In genomic region chrX:81202989-81203388, GRCh38 we compare ENCODE assay signal across 8 cellular contexts. TPM values are rescaled to one million over a fixed set of nuclear protein-coding genes. Genes with fewer than 3 reads are reported as not detected.
DNase-seq lines count a peak whose midpoint lies in the region; ATAC-seq and TF ChIP-seq lines count a peak whose summit lies in the region.

No MANE protein-coding gene starts in this region.

- H3K27ac Mint-ChIP-seq in T-helper 1 cell treated with Interleukin-12 subunit alpha and Interleukin-12 subunit beta and Interleukin-4 antibody, amounts not matched to agents 30 μg/mL and 1 μg/mL, for 36 hours: peak overlapping the region; percentile 98
- H3K27ac Mint-ChIP-seq in activated T-helper 17 cell treated with anti-CD3 and anti-CD28 coated beads, Interleukin-2, amount 50 U/mL, for 72 hours: peak overlapping the region; percentile 90

- no peak for TF ChIP-seq EP300 in stomach (IDR thresholded peaks at IDR 0.05)

- TF ChIP-seq CTCF in stomach (IDR thresholded peaks at IDR 0.05): no peak

- peaks cover 17% of the 10 kb centered on the region for H3K36me3 Mint-ChIP-seq in T-helper 1 cell treated with Interleukin-12 subunit alpha and Interleukin-12 subunit beta and Interleukin-4 antibody, amounts not matched to agents 30 μg/mL and 1 μg/mL, for 36 hours (ENCODE audit: low read depth)
- H3K36me3 Mint-ChIP-seq in activated T-helper 17 cell treated with anti-CD3 and anti-CD28 coated beads, Interleukin-2, amount 50 U/mL, for 72 hours (ENCODE audit: low read depth): peaks cover 12% of the 10 kb centered on the region

- H3K9me3 ChIP-seq in iPS-15b (ENCODE audit: control insufficient read depth, insufficient read depth, low read length): no peaks in the 10 kb centered on the region
- H3K9me3 ChIP-seq in stomach: no peaks in the 10 kb centered on the region

- DNase-seq in T-helper 1 cell (no peak), stomach (no peak), COLO668 (lab: John Stamatoyannopoulos, UW; ENCODE audit: unreplicated experiment) (no peak), NCI-H345 (lab: John Stamatoyannopoulos, UW) (no peak), occipital lobe (lab: John Stamatoyannopoulos, UW) (no peak)

- intact Hi-C loops in stomach (cut with DNase I; ENCODE audit: low total_unique reads): no loop called here

- peak overlapping the region in 4 of 5 donors; percentile 79 to 87 (median 82) for H3K27ac ChIP-seq in stomach

- peak overlapping the region; percentile 79 for H3K9ac ChIP-seq in iPS-15b (ENCODE audit: low read depth, low read length)

- no peaks in the 10 kb centered on the region for H3K27me3 Mint-ChIP-seq in T-helper 1 cell treated with Interleukin-12 subunit alpha and Interleukin-12 subunit beta and Interleukin-4 antibody, amounts not matched to agents 30 μg/mL and 1 μg/mL, for 36 hours (ENCODE audit: low read depth)
- no peaks in the 10 kb centered on the region for H3K27me3 Mint-ChIP-seq in activated T-helper 17 cell treated with anti-CD3 and anti-CD28 coated beads, Interleukin-2, amount 50 U/mL, for 72 hours

- H3K36me3 ChIP-seq in iPS-15b (ENCODE audit: control insufficient read depth, insufficient read depth, low read length): no peaks in the 10 kb centered on the region
- no peaks in the 10 kb centered on the region for H3K36me3 ChIP-seq in stomach

- no peaks in the 10 kb centered on the region for H3K27me3 ChIP-seq in iPS-15b (ENCODE audit: control insufficient read depth, insufficient read depth, low read length)
- H3K27me3 ChIP-seq in stomach: no peaks in the 10 kb centered on the region

- H3K4me1 ChIP-seq in iPS-15b (ENCODE audit: control insufficient read depth, insufficient read depth, low read length) (no peaks in the 10 kb centered on the region), stomach (peaks cover 0 to 9% (median 3%) of the 10 kb centered on the region in 4 donors)

- ATAC-seq in activated T-helper 17 cell treated with anti-CD3 and anti-CD28 coated beads, Interleukin-2, amount 50 U/mL, for 72 hours (replicated peaks): no peak

- no peaks in the 10 kb centered on the region for H3K9me3 Mint-ChIP-seq in T-helper 1 cell treated with Interleukin-12 subunit alpha and Interleukin-12 subunit beta and Interleukin-4 antibody, amounts not matched to agents 30 μg/mL and 1 μg/mL, for 36 hours
- H3K9me3 Mint-ChIP-seq in activated T-helper 17 cell treated with anti-CD3 and anti-CD28 coated beads, Interleukin-2, amount 50 U/mL, for 72 hours: no peaks in the 10 kb centered on the region

- peaks cover 35% of the 10 kb centered on the region for H3K4me1 Mint-ChIP-seq in T-helper 1 cell treated with Interleukin-12 subunit alpha and Interleukin-12 subunit beta and Interleukin-4 antibody, amounts not matched to agents 30 μg/mL and 1 μg/mL, for 36 hours (ENCODE audit: low read depth)
- H3K4me1 Mint-ChIP-seq in activated T-helper 17 cell treated with anti-CD3 and anti-CD28 coated beads, Interleukin-2, amount 50 U/mL, for 72 hours: peaks cover 15% of the 10 kb centered on the region

- H3K4me3 Mint-ChIP-seq in T-helper 1 cell treated with Interleukin-12 subunit alpha and Interleukin-12 subunit beta and Interleukin-4 antibody, amounts not matched to agents 30 μg/mL and 1 μg/mL, for 36 hours: peak overlapping the region; percentile 99
- peak overlapping the region; percentile 94 for H3K4me3 Mint-ChIP-seq in activated T-helper 17 cell treated with anti-CD3 and anti-CD28 coated beads, Interleukin-2, amount 50 U/mL, for 72 hours

- peak overlapping the region; percentile 80 for H3K4me3 ChIP-seq in iPS-15b (ENCODE audit: low read depth, low read length)
- H3K4me3 ChIP-seq in stomach: peak overlapping the region; percentile 51 to 59 (median 56)

- WGBS in stomach, 5 donors: 0 to 48% (median 5%) methylated on average over 1 of the region's 1 CpG

- no peak for TF ChIP-seq POLR2A in stomach (IDR thresholded peaks at IDR 0.05)

RNA-seq across cellular contexts. Expression of gene SH3BGRL, which starts 1.1 kb away (rescaled TPM):
- 10 to 100 TPM; 36.1 to 46.0 TPM for total RNA-seq in activated T-helper 17 cell treated with anti-CD3 and anti-CD28 coated beads, Interleukin-2, amount 50 U/mL, for 72 hours
- 100 to 1,000 TPM in 3 of 5 donors, 10 to 100 TPM in 2; 37.1 to 379 (median 154) TPM for total RNA-seq in stomach
- polyA plus RNA-seq in stomach: 100 to 1,000 TPM in 1 of 3 donors, 10 to 100 TPM in 2; 95.4 to 124 (median 95.8) TPM
- total RNA-seq in occipital lobe: 76.1 TPM

RNA-seq across cellular contexts. Expression of gene HMGN5, which starts 1.3 kb away (rescaled TPM):
- total RNA-seq in activated T-helper 17 cell treated with anti-CD3 and anti-CD28 coated beads, Interleukin-2, amount 50 U/mL, for 72 hours: 1 to 10 TPM; 1.2 to 2.8 TPM
- total RNA-seq in stomach: 10 to 100 TPM in 1 of 5 donors, 1 to 10 TPM in 3, not detected in 1; 1.2 to 15.8 (median 2.6) TPM
- polyA plus RNA-seq in stomach: 10 to 100 TPM; 10.7 to 36.2 (median 21.0) TPM
- 0.31 TPM for total RNA-seq in occipital lobe
